In genomic region chr3:195834675-195835583, GRCh38 we compare ENCODE assay signal across 27 cellular contexts. TPM values are rescaled to one million over a fixed set of nuclear protein-coding genes. Genes with fewer than 3 reads are reported as not detected.
"Had no signal": no experiment of that assay in that cellular context is flagged by ENCODE, and none has a peak within 500 bp of the region (broad histone marks: within the 10 kb centered on the region; RNA-seq: fewer than 3 reads in every experiment).

No MANE protein-coding gene starts in this region.

- H3K27me3 ChIP-seq: cardiac muscle cell had no signal

- H3K4me3 ChIP-seq: cardiac muscle cell, SK-N-MC had no signal

- H3K27ac ChIP-seq: brain microvascular endothelial cell, cardiac muscle cell, KMS-11, SK-N-MC had no signal

- H3K9ac ChIP-seq: KMS-11 had no signal

- H3K9me3 Mint-ChIP-seq: activated B cell treated with CpG ODN at 0.5 μM for 24 hours; activated CD4-positive, alpha-beta T cell treated with anti-CD3 and anti-CD28 coated beads, Interleukin-2, amount 10 ng/mL, durations not matched to agents 24 days and 14 days; activated naive CD4-positive, alpha-beta T cell treated with anti-CD3 and anti-CD28 coated beads, Interleukin-2, amount 50 U/mL, for 72 hours; activated T-cell treated with anti-CD3 and anti-CD28 coated beads, Interleukin-2, amount 50 U/mL, for 4 hours; T-cell had no signal

- DNase-seq: activated B cell treated with CpG ODN at 0.5 μM for 24 hours; activated CD4-positive, alpha-beta T cell treated with anti-CD3 and anti-CD28 coated beads for 1 hour; activated CD4-positive, alpha-beta T cell treated with anti-CD3 and anti-CD28 coated beads, Interleukin-2, amount 10 ng/mL, durations not matched to agents 24 days and 14 days; activated CD4-positive, alpha-beta T cell treated with anti-CD3 and anti-CD28 coated beads, Interleukin-2, amount 50 U/mL, for 48 hours; activated effector memory CD4-positive, alpha-beta T cell treated with anti-CD3 and anti-CD28 coated beads, Interleukin-2, amount 50 U/mL, for 16 hours; activated naive CD4-positive, alpha-beta T cell treated with Interleukin-2 at 50 U/mL for 16 hours; activated T-cell treated with anti-CD3 and anti-CD28 coated beads, Interleukin-2, amount 50 U/mL, for 4 hours; brain microvascular endothelial cell; NCI-H1092; NCI-H1417; NCI-H1930; NCI-H2171 treated with DMSO at 0.1 percent for 48 hours; NCI-H345; NCI-H510A; NCI-H526 treated with DMSO at 0.1 percent for 48 hours; NCI-H82; RPMI8226; T-cell; T-helper 2 cell; T1000 had no signal

- H3K36me3 ChIP-seq: brain microvascular endothelial cell, cardiac muscle cell had no signal

- ATAC-seq: activated naive CD4-positive, alpha-beta T cell treated with anti-CD3 and anti-CD28 coated beads, Interleukin-2, amount 50 U/mL, for 72 hours; activated T-cell treated with anti-CD3 and anti-CD28 coated beads, Interleukin-2, amount 50 U/mL, for 4 hours; Right ventricle myocardium inferior; T-cell had no signal

- H3K4me2 ChIP-seq: KMS-11 had no signal

- H3K4me3 Mint-ChIP-seq: activated B cell treated with CpG ODN at 0.5 μM for 24 hours; activated CD4-positive, alpha-beta T cell treated with anti-CD3 and anti-CD28 coated beads, Interleukin-2, amount 10 ng/mL, durations not matched to agents 24 days and 14 days; activated T-cell treated with anti-CD3 and anti-CD28 coated beads, Interleukin-2, amount 50 U/mL, for 4 hours; T-cell had no signal

- H3K4me1 Mint-ChIP-seq: activated CD4-positive, alpha-beta T cell treated with anti-CD3 and anti-CD28 coated beads, Interleukin-2, amount 10 ng/mL, durations not matched to agents 24 days and 14 days; T-cell had no signal

- FAIRE-seq: TTC549 had no signal

- H3K27ac Mint-ChIP-seq: activated B cell treated with CpG ODN at 0.5 μM for 24 hours; activated CD4-positive, alpha-beta T cell treated with anti-CD3 and anti-CD28 coated beads, Interleukin-2, amount 10 ng/mL, durations not matched to agents 24 days and 14 days; T-cell had no signal

- H3K36me3 Mint-ChIP-seq: activated naive CD4-positive, alpha-beta T cell treated with anti-CD3 and anti-CD28 coated beads, Interleukin-2, amount 50 U/mL, for 72 hours; T-cell had no signal

RNA-seq across cellular contexts. Expression of gene MUC4, which starts 23.2 kb away (rescaled TPM):
- total RNA-seq: cardiac muscle cell, MCF 10A, Right ventricle myocardium inferior had no signal
